Comparison of ENCODE assay signal across 23 cellular contexts in genomic region chr11:16312242-16312641, GRCh38. TPM values are rescaled to one million over a fixed set of nuclear protein-coding genes. Genes with fewer than 3 reads are reported as not detected.
"Had no signal": no experiment of that assay in that cellular context is flagged by ENCODE, and none has a peak within 500 bp of the region (broad histone marks: within the 10 kb centered on the region; RNA-seq: fewer than 3 reads in every experiment).

No MANE protein-coding gene starts in this region.

- H3K27me3 ChIP-seq: transverse colon, vagina had no signal

- H3K4me1 Mint-ChIP-seq: immature natural killer cell, natural killer cell had no signal

- H3K9me3 ChIP-seq: transverse colon, vagina had no signal

- H3K27me3 Mint-ChIP-seq: activated T-cell treated with anti-CD3 and anti-CD28 coated beads, Interleukin-2, amount 50 U/mL, for 24 hours; dendritic cell treated with granulocyte-macrophage colony-stimulating factor and Interleukin-4, amounts not matched to agents 40 ng/mL and 50 ng/mL, for 4 days; effector memory CD8-positive, alpha-beta T cell had no signal

- H3K9me3 Mint-ChIP-seq: dendritic cell treated with granulocyte-macrophage colony-stimulating factor and Interleukin-4, amounts not matched to agents 40 ng/mL and 50 ng/mL, for 4 days had no signal

- ATAC-seq: effector memory CD8-positive, alpha-beta T cell; natural killer cell; right cardiac atrium had no signal

- H3K4me1 ChIP-seq: transverse colon, vagina had no signal

- H3K36me3 Mint-ChIP-seq: immature natural killer cell, natural killer cell had no signal

- H3K27ac ChIP-seq: transverse colon, vagina, VCaP had no signal

- H3K36me3 ChIP-seq: transverse colon, vagina had no signal

- H3K4me3 ChIP-seq: transverse colon, vagina had no signal

- H3K27ac Mint-ChIP-seq: activated T-cell treated with anti-CD3 and anti-CD28 coated beads, Interleukin-2, amount 50 U/mL, for 24 hours; dendritic cell treated with granulocyte-macrophage colony-stimulating factor and Interleukin-4, amounts not matched to agents 40 ng/mL and 50 ng/mL, for 4 days; effector memory CD8-positive, alpha-beta T cell; immature natural killer cell; natural killer cell had no signal

- H3K4me3 Mint-ChIP-seq: activated T-cell treated with anti-CD3 and anti-CD28 coated beads, Interleukin-2, amount 50 U/mL, for 24 hours; dendritic cell treated with granulocyte-macrophage colony-stimulating factor and Interleukin-4, amounts not matched to agents 40 ng/mL and 50 ng/mL, for 4 days; effector memory CD8-positive, alpha-beta T cell; immature natural killer cell; natural killer cell had no signal

- FAIRE-seq: astrocyte, bronchial epithelial cell, small intestine had no signal

- DNase-seq: activated CD4-positive, alpha-beta T cell treated with anti-CD3 and anti-CD28 coated beads for 1 hour; activated CD4-positive, alpha-beta T cell treated with anti-CD3 and anti-CD28 coated beads, Interleukin-2, amount 50 U/mL, for 48 hours; activated effector memory CD4-positive, alpha-beta T cell treated with Interleukin-2 at 50 U/mL for 16 hours; activated naive CD4-positive, alpha-beta T cell treated with anti-CD3 and anti-CD28 coated beads, Interleukin-2, amount 50 U/mL, for 16 hours; activated T-cell treated with anti-CD3 and anti-CD28 coated beads, Interleukin-2, amount 50 U/mL, for 24 hours; effector memory CD8-positive, alpha-beta T cell; foreskin melanocyte; head of caudate nucleus; immature natural killer cell; mesendoderm; natural killer cell; right cardiac atrium; small intestine; stimulated activated CD4-positive, alpha-beta T cell treated with anti-CD3 and anti-CD28 coated beads, Interleukin-4, amount 100 ng/mL, for 4 hours; stimulated activated CD8-positive, alpha-beta memory T cell treated with anti-CD3 and anti-CD28 coated beads, Interleukin-4, amount 100 ng/mL, for 48 hours; stimulated activated naive CD4-positive, alpha-beta T cell treated with Interleukin-2 at 50 U/mL for 16 hours; substantia nigra; transverse colon had no signal

RNA-seq across cellular contexts. Expression of gene SOX6, which starts 44.1 kb away (rescaled TPM):
- polyA plus RNA-seq: immature natural killer cell had no signal
